1 cellular context compared by ENCODE assay signal in the genomic region with DNA sequence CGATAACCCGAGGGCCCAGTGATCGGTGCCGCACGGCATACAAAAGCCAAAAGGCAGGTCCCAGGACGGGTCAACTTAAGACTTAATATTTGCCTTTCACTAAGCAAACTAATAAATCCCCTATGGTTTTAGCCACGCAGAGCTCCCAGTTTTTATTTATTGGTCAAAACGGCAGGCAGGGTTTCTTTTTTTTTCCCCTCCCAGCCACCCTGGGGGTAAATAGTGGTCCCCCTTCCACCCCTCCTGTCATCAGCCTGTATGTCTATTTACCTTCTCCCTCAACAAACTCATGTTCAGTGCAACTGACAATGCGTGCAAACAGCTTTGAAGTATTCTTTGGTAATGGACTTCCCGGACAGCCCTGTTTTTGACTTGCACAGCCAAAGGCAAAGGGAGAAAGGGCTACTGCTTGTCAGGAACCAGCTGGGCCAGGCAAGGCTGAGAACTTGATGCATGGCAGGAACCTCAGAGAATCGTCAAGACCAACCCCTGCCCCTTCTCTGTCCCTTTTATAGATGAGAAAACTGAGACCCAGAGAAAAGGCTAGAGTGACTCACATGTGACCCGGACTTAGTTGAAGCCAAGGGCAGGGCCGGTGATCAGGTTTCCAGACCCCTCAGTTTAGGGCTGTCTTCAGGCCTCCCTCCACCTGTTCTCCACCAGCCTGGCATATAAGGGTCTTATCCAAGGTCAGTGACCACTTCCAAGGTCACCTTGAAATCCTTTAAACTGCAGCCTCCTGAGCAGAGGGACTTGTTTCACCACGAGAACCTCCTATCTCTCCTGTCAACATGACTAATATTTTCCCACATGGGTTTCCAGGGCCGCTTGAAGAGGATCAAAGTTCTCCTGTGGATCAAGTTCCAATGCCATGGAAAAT.
TF ChIP-seq lines count a peak whose summit lies in the region.

No MANE protein-coding gene starts in this region.

TF ChIP-seq in HepG2, 621 proteins besides CTCF, POLR2A, EP300 and RAD21 (continued from another document and continues in another):
- TF ChIP-seq, protein P1, sequence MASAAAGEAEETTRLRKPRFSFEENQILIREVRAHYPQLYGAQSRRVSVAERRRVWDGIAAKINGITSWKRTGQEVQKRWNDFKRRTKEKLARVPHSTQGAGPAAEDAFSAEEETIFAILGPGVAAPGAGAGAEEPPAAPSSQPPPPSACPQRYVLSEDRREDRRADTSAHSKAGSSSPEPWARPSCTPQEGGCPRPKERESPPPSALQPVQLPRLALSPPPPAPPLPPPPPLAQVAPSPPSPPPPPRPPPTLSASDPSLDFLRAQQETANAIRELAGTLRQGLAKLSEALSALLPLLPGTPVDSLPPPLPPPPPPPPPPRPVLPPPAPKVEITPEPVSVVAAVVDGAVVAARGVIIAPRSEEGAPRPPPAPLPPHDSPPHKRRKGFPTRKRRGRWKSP (CRISPR knock-in tag; IDR thresholded peaks at IDR 0.05): peak; percentile 94
- TF ChIP-seq ZBTB38 (CRISPR knock-in tag; IDR thresholded peaks at IDR 0.05): no peak
- TF ChIP-seq ZNF136 (CRISPR knock-in tag; IDR thresholded peaks at IDR 0.05; ENCODE audit: low read depth): peak; percentile 67; the same call in 1 of the 2 replicates
- peak; percentile 99 for TF ChIP-seq ISL2 (CRISPR knock-in tag; IDR thresholded peaks at IDR 0.05)
- TF ChIP-seq, protein P2, sequence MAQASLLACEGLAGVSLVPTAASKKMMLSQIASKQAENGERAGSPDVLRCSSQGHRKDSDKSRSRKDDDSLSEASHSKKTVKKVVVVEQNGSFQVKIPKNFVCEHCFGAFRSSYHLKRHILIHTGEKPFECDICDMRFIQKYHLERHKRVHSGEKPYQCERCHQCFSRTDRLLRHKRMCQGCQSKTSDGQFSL (CRISPR knock-in tag; IDR thresholded peaks at IDR 0.05): peak; percentile 73
- TF ChIP-seq HNRNPL (IDR thresholded peaks at IDR 0.05; ENCODE audit: low read depth, low read length): 0 out of 2 replicates have a peak, but pooled peaks have one; percentile 15
- no peak for TF ChIP-seq HNRNPUL1 (IDR thresholded peaks at IDR 0.05; ENCODE audit: low read depth, low read length)
- TF ChIP-seq, protein P3, sequence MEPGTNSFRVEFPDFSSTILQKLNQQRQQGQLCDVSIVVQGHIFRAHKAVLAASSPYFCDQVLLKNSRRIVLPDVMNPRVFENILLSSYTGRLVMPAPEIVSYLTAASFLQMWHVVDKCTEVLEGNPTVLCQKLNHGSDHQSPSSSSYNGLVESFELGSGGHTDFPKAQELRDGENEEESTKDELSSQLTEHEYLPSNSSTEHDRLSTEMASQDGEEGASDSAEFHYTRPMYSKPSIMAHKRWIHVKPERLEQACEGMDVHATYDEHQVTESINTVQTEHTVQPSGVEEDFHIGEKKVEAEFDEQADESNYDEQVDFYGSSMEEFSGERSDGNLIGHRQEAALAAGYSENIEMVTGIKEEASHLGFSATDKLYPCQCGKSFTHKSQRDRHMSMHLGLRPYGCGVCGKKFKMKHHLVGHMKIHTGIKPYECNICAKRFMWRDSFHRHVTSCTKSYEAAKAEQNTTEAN (CRISPR knock-in tag; conservative IDR thresholded peaks at IDR 0.05): peak; percentile 86
- TF ChIP-seq, protein P4, sequence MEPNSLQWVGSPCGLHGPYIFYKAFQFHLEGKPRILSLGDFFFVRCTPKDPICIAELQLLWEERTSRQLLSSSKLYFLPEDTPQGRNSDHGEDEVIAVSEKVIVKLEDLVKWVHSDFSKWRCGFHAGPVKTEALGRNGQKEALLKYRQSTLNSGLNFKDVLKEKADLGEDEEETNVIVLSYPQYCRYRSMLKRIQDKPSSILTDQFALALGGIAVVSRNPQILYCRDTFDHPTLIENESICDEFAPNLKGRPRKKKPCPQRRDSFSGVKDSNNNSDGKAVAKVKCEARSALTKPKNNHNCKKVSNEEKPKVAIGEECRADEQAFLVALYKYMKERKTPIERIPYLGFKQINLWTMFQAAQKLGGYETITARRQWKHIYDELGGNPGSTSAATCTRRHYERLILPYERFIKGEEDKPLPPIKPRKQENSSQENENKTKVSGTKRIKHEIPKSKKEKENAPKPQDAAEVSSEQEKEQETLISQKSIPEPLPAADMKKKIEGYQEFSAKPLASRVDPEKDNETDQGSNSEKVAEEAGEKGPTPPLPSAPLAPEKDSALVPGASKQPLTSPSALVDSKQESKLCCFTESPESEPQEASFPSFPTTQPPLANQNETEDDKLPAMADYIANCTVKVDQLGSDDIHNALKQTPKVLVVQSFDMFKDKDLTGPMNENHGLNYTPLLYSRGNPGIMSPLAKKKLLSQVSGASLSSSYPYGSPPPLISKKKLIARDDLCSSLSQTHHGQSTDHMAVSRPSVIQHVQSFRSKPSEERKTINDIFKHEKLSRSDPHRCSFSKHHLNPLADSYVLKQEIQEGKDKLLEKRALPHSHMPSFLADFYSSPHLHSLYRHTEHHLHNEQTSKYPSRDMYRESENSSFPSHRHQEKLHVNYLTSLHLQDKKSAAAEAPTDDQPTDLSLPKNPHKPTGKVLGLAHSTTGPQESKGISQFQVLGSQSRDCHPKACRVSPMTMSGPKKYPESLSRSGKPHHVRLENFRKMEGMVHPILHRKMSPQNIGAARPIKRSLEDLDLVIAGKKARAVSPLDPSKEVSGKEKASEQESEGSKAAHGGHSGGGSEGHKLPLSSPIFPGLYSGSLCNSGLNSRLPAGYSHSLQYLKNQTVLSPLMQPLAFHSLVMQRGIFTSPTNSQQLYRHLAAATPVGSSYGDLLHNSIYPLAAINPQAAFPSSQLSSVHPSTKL (CRISPR knock-in tag; IDR thresholded peaks at IDR 0.05): peak; percentile 95
- no peak for TF ChIP-seq ZNF263 (CRISPR knock-in tag; IDR thresholded peaks at IDR 0.05)
- TF ChIP-seq, protein P5, sequence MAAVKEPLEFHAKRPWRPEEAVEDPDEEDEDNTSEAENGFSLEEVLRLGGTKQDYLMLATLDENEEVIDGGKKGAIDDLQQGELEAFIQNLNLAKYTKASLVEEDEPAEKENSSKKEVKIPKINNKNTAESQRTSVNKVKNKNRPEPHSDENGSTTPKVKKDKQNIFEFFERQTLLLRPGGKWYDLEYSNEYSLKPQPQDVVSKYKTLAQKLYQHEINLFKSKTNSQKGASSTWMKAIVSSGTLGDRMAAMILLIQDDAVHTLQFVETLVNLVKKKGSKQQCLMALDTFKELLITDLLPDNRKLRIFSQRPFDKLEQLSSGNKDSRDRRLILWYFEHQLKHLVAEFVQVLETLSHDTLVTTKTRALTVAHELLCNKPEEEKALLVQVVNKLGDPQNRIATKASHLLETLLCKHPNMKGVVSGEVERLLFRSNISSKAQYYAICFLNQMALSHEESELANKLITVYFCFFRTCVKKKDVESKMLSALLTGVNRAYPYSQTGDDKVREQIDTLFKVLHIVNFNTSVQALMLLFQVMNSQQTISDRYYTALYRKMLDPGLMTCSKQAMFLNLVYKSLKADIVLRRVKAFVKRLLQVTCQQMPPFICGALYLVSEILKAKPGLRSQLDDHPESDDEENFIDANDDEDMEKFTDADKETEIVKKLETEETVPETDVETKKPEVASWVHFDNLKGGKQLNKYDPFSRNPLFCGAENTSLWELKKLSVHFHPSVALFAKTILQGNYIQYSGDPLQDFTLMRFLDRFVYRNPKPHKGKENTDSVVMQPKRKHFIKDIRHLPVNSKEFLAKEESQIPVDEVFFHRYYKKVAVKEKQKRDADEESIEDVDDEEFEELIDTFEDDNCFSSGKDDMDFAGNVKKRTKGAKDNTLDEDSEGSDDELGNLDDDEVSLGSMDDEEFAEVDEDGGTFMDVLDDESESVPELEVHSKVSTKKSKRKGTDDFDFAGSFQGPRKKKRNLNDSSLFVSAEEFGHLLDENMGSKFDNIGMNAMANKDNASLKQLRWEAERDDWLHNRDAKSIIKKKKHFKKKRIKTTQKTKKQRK (IDR thresholded peaks at IDR 0.05; ENCODE audit: low read length): no peak
- no peak for TF ChIP-seq ZNF138 (CRISPR knock-in tag; IDR thresholded peaks at IDR 0.05; ENCODE audit: low read depth)
- TF ChIP-seq, protein P6, sequence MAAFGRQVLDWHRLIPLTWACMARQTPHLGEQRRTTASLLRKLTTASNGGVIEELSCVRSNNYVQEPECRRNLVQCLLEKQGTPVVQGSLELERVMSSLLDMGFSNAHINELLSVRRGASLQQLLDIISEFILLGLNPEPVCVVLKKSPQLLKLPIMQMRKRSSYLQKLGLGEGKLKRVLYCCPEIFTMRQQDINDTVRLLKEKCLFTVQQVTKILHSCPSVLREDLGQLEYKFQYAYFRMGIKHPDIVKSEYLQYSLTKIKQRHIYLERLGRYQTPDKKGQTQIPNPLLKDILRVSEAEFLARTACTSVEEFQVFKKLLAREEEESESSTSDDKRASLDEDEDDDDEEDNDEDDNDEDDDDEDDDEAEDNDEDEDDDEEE (CRISPR knock-in tag; IDR thresholded peaks at IDR 0.05): no peak
- TF ChIP-seq U2AF2 (IDR thresholded peaks at IDR 0.05; ENCODE audit: low read depth, low read length): no peak
- no peak for TF ChIP-seq ZNF282 (IDR thresholded peaks at IDR 0.05; ENCODE audit: partially characterized antibody)
- TF ChIP-seq ZNF780A (CRISPR knock-in tag; IDR thresholded peaks at IDR 0.05): peak; percentile 94
- peak; percentile 84; the same call in 1 of the 2 replicates for TF ChIP-seq NAIF1 (CRISPR knock-in tag; IDR thresholded peaks at IDR 0.05; ENCODE audit: borderline replicate concordance)
- no peak for TF ChIP-seq SATB2 (CRISPR knock-in tag; IDR thresholded peaks at IDR 0.05)
- no peak for TF ChIP-seq ZNF10 (CRISPR knock-in tag; IDR thresholded peaks at IDR 0.05; ENCODE audit: borderline replicate concordance, low read depth)
- TF ChIP-seq ZBTB42 (CRISPR knock-in tag; IDR thresholded peaks at IDR 0.05): 0 out of 2 replicates have a peak, but pooled peaks have one; percentile 58
- no peak; the same call in 1 of the 2 replicates for TF ChIP-seq SMYD3 (CRISPR knock-in tag; IDR thresholded peaks at IDR 0.05)
- TF ChIP-seq NFRKB (IDR thresholded peaks at IDR 0.05): no peak
- peak; percentile 80; the same call in 1 of the 2 replicates for TF ChIP-seq ATF7-NPFF (CRISPR knock-in tag; IDR thresholded peaks at IDR 0.05; ENCODE audit: low read depth)
- peak; percentile 98 for TF ChIP-seq RARA (CRISPR knock-in tag; IDR thresholded peaks at IDR 0.05)
- peak; percentile 61 for TF ChIP-seq RBFOX2 (IDR thresholded peaks at IDR 0.05; ENCODE audit: low read depth, low read length)
- TF ChIP-seq ZNF605 (CRISPR knock-in tag; IDR thresholded peaks at IDR 0.05): peak; percentile 88; the same call in 1 of the 2 replicates
- no peak for TF ChIP-seq PTBP1 (IDR thresholded peaks at IDR 0.05; ENCODE audit: low read depth, low read length, poor library complexity, severe bottlenecking)
- TF ChIP-seq ZNF383 (CRISPR knock-in tag; IDR thresholded peaks at IDR 0.05; ENCODE audit: borderline replicate concordance): peak; percentile 94
- TF ChIP-seq HIVEP1 (CRISPR knock-in tag; IDR thresholded peaks at IDR 0.05): peak; percentile 49; the same call in 1 of the 2 replicates
- no peak; the same call in 1 of the 2 replicates for TF ChIP-seq TSC22D2 (CRISPR knock-in tag; IDR thresholded peaks at IDR 0.05; ENCODE audit: borderline replicate concordance)
- TF ChIP-seq SNRNP70 (IDR thresholded peaks at IDR 0.05; ENCODE audit: low read depth, low read length): no peak
- TF ChIP-seq, protein P7, sequence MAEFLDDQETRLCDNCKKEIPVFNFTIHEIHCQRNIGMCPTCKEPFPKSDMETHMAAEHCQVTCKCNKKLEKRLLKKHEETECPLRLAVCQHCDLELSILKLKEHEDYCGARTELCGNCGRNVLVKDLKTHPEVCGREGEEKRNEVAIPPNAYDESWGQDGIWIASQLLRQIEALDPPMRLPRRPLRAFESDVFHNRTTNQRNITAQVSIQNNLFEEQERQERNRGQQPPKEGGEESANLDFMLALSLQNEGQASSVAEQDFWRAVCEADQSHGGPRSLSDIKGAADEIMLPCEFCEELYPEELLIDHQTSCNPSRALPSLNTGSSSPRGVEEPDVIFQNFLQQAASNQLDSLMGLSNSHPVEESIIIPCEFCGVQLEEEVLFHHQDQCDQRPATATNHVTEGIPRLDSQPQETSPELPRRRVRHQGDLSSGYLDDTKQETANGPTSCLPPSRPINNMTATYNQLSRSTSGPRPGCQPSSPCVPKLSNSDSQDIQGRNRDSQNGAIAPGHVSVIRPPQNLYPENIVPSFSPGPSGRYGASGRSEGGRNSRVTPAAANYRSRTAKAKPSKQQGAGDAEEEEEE (CRISPR knock-in tag; IDR thresholded peaks at IDR 0.05; ENCODE audit: borderline replicate concordance): no peak
- TF ChIP-seq, protein P8, sequence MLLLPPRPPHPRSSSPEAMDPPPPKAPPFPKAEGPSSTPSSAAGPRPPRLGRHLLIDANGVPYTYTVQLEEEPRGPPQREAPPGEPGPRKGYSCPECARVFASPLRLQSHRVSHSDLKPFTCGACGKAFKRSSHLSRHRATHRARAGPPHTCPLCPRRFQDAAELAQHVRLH (CRISPR knock-in tag; IDR thresholded peaks at IDR 0.05; ENCODE audit: borderline replicate concordance, low read depth): peak; percentile 79; the same call in 1 of the 2 replicates
- peak; percentile 98 for TF ChIP-seq SOX5 (CRISPR knock-in tag; IDR thresholded peaks at IDR 0.05; ENCODE audit: borderline replicate concordance)
- peak; percentile 79 for TF ChIP-seq KDM1A (CRISPR knock-in tag; IDR thresholded peaks at IDR 0.05)
- TF ChIP-seq ZNF329 (CRISPR knock-in tag; IDR thresholded peaks at IDR 0.05; ENCODE audit: low read depth): 0 out of 2 replicates have a peak, but pooled peaks have one; percentile 24
- peak; percentile 80 for TF ChIP-seq NR2C2 (CRISPR knock-in tag; IDR thresholded peaks at IDR 0.05; ENCODE audit: borderline replicate concordance)
- TF ChIP-seq, protein P9, sequence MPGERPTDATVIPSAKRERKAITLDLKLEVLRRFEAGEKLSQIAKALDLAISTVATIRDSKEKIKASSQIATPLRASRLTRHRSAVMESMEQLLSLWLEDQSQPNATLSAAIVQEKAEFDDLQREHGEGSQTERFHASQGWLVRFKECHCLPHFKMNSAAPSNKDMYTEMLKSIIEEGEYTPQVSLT (CRISPR knock-in tag; IDR thresholded peaks at IDR 0.05; ENCODE audit: borderline replicate concordance, low read depth): no peak
- TF ChIP-seq, protein P10, sequence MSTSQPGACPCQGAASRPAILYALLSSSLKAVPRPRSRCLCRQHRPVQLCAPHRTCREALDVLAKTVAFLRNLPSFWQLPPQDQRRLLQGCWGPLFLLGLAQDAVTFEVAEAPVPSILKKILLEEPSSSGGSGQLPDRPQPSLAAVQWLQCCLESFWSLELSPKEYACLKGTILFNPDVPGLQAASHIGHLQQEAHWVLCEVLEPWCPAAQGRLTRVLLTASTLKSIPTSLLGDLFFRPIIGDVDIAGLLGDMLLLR (CRISPR knock-in tag; IDR thresholded peaks at IDR 0.05): no peak; the same call in 1 of the 2 replicates
- TF ChIP-seq MYNN (CRISPR knock-in tag; IDR thresholded peaks at IDR 0.05; ENCODE audit: low read depth): 0 out of 2 replicates have a peak, but pooled peaks have one; percentile 56
- peak; percentile 98 for TF ChIP-seq MEIS1 (CRISPR knock-in tag; IDR thresholded peaks at IDR 0.05; ENCODE audit: borderline replicate concordance)
- no peak for TF ChIP-seq TAF15 (IDR thresholded peaks at IDR 0.05; ENCODE audit: low read depth, low read length, poor library complexity, severe bottlenecking)
- TF ChIP-seq TBP (CRISPR knock-in tag; IDR thresholded peaks at IDR 0.05): no peak
- TF ChIP-seq KLF9 (CRISPR knock-in tag; IDR thresholded peaks at IDR 0.05; ENCODE audit: low read depth): 0 out of 2 replicates have a peak, but pooled peaks have one; percentile 31
- peak; percentile 96 for TF ChIP-seq KLF6 (CRISPR knock-in tag; IDR thresholded peaks at IDR 0.05)
